In the genomic region with DNA sequence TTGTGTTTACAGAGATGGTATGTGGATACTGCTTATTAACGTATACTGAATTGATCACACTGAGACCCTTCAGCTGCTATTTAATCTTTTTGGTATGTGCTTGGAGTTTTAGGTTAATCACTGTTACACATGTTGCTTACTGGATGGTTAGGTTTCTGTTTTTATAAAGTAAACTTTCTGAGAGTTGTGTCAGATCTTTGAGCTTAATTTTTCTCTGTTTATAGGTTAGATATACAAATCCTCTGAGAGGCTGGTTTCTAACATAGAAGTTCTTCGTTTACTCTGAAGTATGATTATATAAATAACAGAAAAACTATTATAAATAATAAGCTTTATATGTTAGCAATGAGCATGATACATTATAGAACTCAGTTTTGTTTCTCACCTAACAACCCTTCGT, we compare ENCODE assay signal across 23 cellular contexts.
"Had no signal": no experiment of that assay in that cellular context is flagged by ENCODE, and none has a peak within 500 bp of the region (broad histone marks: within the 10 kb centered on the region; RNA-seq: fewer than 3 reads in every experiment).

No MANE protein-coding gene starts in this region.

- H3K4me1 Mint-ChIP-seq: IgD-negative memory B cell had no signal

- H3K4me3 Mint-ChIP-seq: IgD-negative memory B cell had no signal

- H3K27ac ChIP-seq: KMS-11 had no signal

- H3K27me3 Mint-ChIP-seq: IgD-negative memory B cell had no signal

- ATAC-seq: HepG2, K562 had no signal

- H3K9me3 ChIP-seq: SK-N-SH had no signal

- H3K4me3 ChIP-seq: K562 had no signal

- DNase-seq: Kasumi-1, MV-4-11, NCI-H1048, NCI-H1105, NCI-H1417 treated with DMSO at 0.1 percent for 48 hours, NCI-H146, NCI-H1694 treated with DMSO at 0.1 percent for 48 hours, NCI-H1930, NCI-H2081, NCI-H2107, NCI-H2227 treated with DMSO at 0.1 percent for 48 hours, NCI-H524 treated with DMSO at 0.1 percent for 48 hours, NCI-H69, NCI-H774, Right ventricle myocardium superior, RPMI8226, SIG-M5, SK-N-SH, SW 1271 had no signal

- H3K27ac Mint-ChIP-seq: IgD-negative memory B cell had no signal
